Comparison of ENCODE assay signal across 13 cellular contexts in genomic region chr12:32285484-32285883, GRCh38.
"Had no signal": no experiment of that assay in that cellular context is flagged by ENCODE, and none has a peak within 500 bp of the region (broad histone marks: within the 10 kb centered on the region; RNA-seq: fewer than 3 reads in every experiment).

No MANE protein-coding gene starts in this region.

- H3K9me3 Mint-ChIP-seq: activated T-helper 2 cell treated with anti-CD3 and anti-CD28 coated beads, Interferon-gamma antibody, Interleukin-2, Interleukin-4, amounts not matched to agents 10 μg/mL and 5 μg/mL and 100 μg/mL, durations not matched to agents 14 hours and 24 hours and 36 hours had no signal

- H3K36me3 Mint-ChIP-seq: activated CD8-positive, alpha-beta memory T cell treated with anti-CD3 and anti-CD28 coated beads, Interleukin-2, amount 10 ng/mL, durations not matched to agents 7 days and 5 days had no signal

- H3K36me3 ChIP-seq: gastroesophageal sphincter, right atrium auricular region, tibial artery, vagina had no signal

- DNase-seq: activated CD4-positive, alpha-beta T cell treated with anti-CD3 and anti-CD28 coated beads, Interleukin-2, amount 50 U/mL, for 48 hours; activated CD8-positive, alpha-beta memory T cell treated with anti-CD3 and anti-CD28 coated beads, Interleukin-2, amount 10 ng/mL, durations not matched to agents 7 days and 5 days; activated naive CD4-positive, alpha-beta T cell treated with anti-CD3 and anti-CD28 coated beads, Interleukin-2, amount 50 U/mL, for 16 hours; activated T-cell treated with anti-CD3 and anti-CD28 coated beads, Interleukin-2, amount 50 U/mL, for 1 hour; erythroblast; stimulated activated CD4-positive, alpha-beta T cell treated with anti-CD3 and anti-CD28 coated beads, Interleukin-15, amount 100 ng/mL, for 24 hours; stimulated activated CD4-positive, alpha-beta T cell treated with anti-CD3 and anti-CD28 coated beads, Interleukin-4, amount 100 ng/mL, for 1 hour; stimulated activated naive CD4-positive, alpha-beta T cell; tibial artery had no signal

- H3K9me3 ChIP-seq: gastroesophageal sphincter, right atrium auricular region, tibial artery, vagina had no signal

- H3K27ac Mint-ChIP-seq: activated CD8-positive, alpha-beta memory T cell treated with anti-CD3 and anti-CD28 coated beads, Interleukin-2, amount 10 ng/mL, durations not matched to agents 7 days and 5 days; activated T-helper 2 cell treated with anti-CD3 and anti-CD28 coated beads, Interferon-gamma antibody, Interleukin-2, Interleukin-4, amounts not matched to agents 10 μg/mL and 5 μg/mL and 100 μg/mL, durations not matched to agents 14 hours and 24 hours and 36 hours had no signal

- H3K4me1 Mint-ChIP-seq: activated CD8-positive, alpha-beta memory T cell treated with anti-CD3 and anti-CD28 coated beads, Interleukin-2, amount 10 ng/mL, durations not matched to agents 7 days and 5 days had no signal

- H3K27me3 Mint-ChIP-seq: activated CD8-positive, alpha-beta memory T cell treated with anti-CD3 and anti-CD28 coated beads, Interleukin-2, amount 10 ng/mL, durations not matched to agents 7 days and 5 days had no signal

- H3K4me3 ChIP-seq: gastroesophageal sphincter, right atrium auricular region, tibial artery, vagina had no signal

- H3K27ac ChIP-seq: gastroesophageal sphincter, right atrium auricular region, tibial artery, vagina had no signal

- H3K4me1 ChIP-seq: gastroesophageal sphincter, vagina had no signal

- H3K4me3 Mint-ChIP-seq: activated CD8-positive, alpha-beta memory T cell treated with anti-CD3 and anti-CD28 coated beads, Interleukin-2, amount 10 ng/mL, durations not matched to agents 7 days and 5 days had no signal

- H3K27me3 ChIP-seq: gastroesophageal sphincter, right atrium auricular region, tibial artery, vagina had no signal
